8 cellular contexts compared by ENCODE assay signal in genomic region chr2:33497177-33497787, GRCh38. TPM values are rescaled to one million over a fixed set of nuclear protein-coding genes. Genes with fewer than 3 reads are reported as not detected.
DNase-seq lines count a peak whose midpoint lies in the region; ATAC-seq and TF ChIP-seq lines count a peak whose summit lies in the region.

No MANE protein-coding gene starts in this region.

- H3K36me3 ChIP-seq in KMS-11 (ENCODE audit: insufficient read depth) (no peaks in the 10 kb centered on the region), heart right ventricle (no peaks in the 10 kb centered on the region), left ventricle myocardium inferior (no peaks in the 10 kb centered on the region)

- H2AFZ ChIP-seq in KMS-11 (ENCODE audit: low read depth) = no peak overlapping the region

- H3K36me3 Mint-ChIP-seq in effector memory CD8-positive, alpha-beta T cell (ENCODE audit: insufficient read depth) = peaks cover 3% of the 10 kb centered on the region

- H3K4me3 ChIP-seq in KMS-11 (IDR thresholded peaks at IDR 0.05; ENCODE audit: insufficient read depth, low read depth, low read length) (no peak overlapping the region), heart right ventricle (no peak overlapping the region), left ventricle myocardium inferior (no peak overlapping the region)

- WGBS in heart right ventricle, 2 donors = 90% methylated on average over 1 of the region's 1 CpG

- H3K4me2 ChIP-seq in KMS-11 = peak overlapping the region; percentile 99

- H3K27me3 ChIP-seq in KMS-11 (ENCODE audit: insufficient read depth, low read depth) (no peaks in the 10 kb centered on the region), heart right ventricle (no peaks in the 10 kb centered on the region), left ventricle myocardium inferior (ENCODE audit: low read depth) (no peaks in the 10 kb centered on the region)

- DNase-seq in effector memory CD8-positive, alpha-beta T cell = no peak
- DNase-seq in NCI-H1930 (lab: John Stamatoyannopoulos, UW) (no peak), heart right ventricle (no peak), left ventricle myocardium inferior (no peak)
- no peak for DNase-seq in stimulated activated naive CD4-positive, alpha-beta T cell treated with Interleukin-2 at 50 U/mL for 16 hours (lab: John Stamatoyannopoulos, UW)

- intact Hi-C loops in heart right ventricle (cut with DNase I) (no loop called here), left ventricle myocardium inferior (cut with micrococcal nuclease) (no loop called here)

- H3K9me3 ChIP-seq in heart right ventricle (no peaks in the 10 kb centered on the region), left ventricle myocardium inferior (replicated peaks) (no peaks in the 10 kb centered on the region)

- peak overlapping the region in 1 of 2 donors; percentile 81 for H3K27ac Mint-ChIP-seq in effector memory CD8-positive, alpha-beta T cell

- no peak for TF ChIP-seq CTCF in KMS-11 (conservative IDR thresholded peaks at IDR 0.05; ENCODE audit: low read depth, low read length)
- TF ChIP-seq CTCF in heart right ventricle (IDR thresholded peaks at IDR 0.05) = no peak
- no peak for TF ChIP-seq CTCF in left ventricle myocardium inferior (IDR thresholded peaks at IDR 0.05; ENCODE audit: borderline replicate concordance)

- peaks cover 95% of the 10 kb centered on the region for H3K4me1 ChIP-seq in KMS-11 (ENCODE audit: low read depth, poor library complexity, severe bottlenecking)
- H3K4me1 ChIP-seq in heart right ventricle = peaks cover 0 to 77% (median 58%) of the 10 kb centered on the region in 9 donors
- peaks cover 73% of the 10 kb centered on the region for H3K4me1 ChIP-seq in left ventricle myocardium inferior

- peaks cover 48% of the 10 kb centered on the region for H3K79me2 ChIP-seq in KMS-11 (ENCODE audit: insufficient read depth, low read depth)

- H3K9me3 Mint-ChIP-seq in effector memory CD8-positive, alpha-beta T cell = no peaks in the 10 kb centered on the region

- peak; percentile 44 for ATAC-seq in GM18499 (IDR thresholded peaks at IDR 0.05; ENCODE audit: insufficient read depth, unreplicated experiment)
- peak; percentile 43 for ATAC-seq in GM21723 (IDR thresholded peaks at IDR 0.05; ENCODE audit: unreplicated experiment)
- peak; percentile 91 for ATAC-seq in effector memory CD8-positive, alpha-beta T cell (replicated peaks)
- ATAC-seq in heart right ventricle = no peak

- no peaks in the 10 kb centered on the region for H4K20me1 ChIP-seq in KMS-11 (ENCODE audit: insufficient read depth)

- peak overlapping the region; percentile 45 for H3K9ac ChIP-seq in KMS-11

- peaks cover 22 to 36% of the 10 kb centered on the region in 2 donors for H3K4me1 Mint-ChIP-seq in effector memory CD8-positive, alpha-beta T cell (ENCODE audit: low read depth in 2 of 2)

- H3K27me3 Mint-ChIP-seq in effector memory CD8-positive, alpha-beta T cell = peaks cover 5 to 15% of the 10 kb centered on the region in 2 donors

- H3K4me3 Mint-ChIP-seq in effector memory CD8-positive, alpha-beta T cell = peak overlapping the region; percentile 9 to 19

- H3K27ac ChIP-seq in KMS-11 = peak overlapping the region; percentile 96
- no peak overlapping the region for H3K27ac ChIP-seq in heart right ventricle
- H3K27ac ChIP-seq in left ventricle myocardium inferior (replicated peaks) = no peak overlapping the region

RNA-seq across cellular contexts. Expression of gene RASGRP3, which starts 20.8 kb away (rescaled TPM):
- total RNA-seq in heart right ventricle = 10 to 100 TPM; 46.9 to 77.4 (median 66.4) TPM
- polyA plus RNA-seq in heart right ventricle = 10 to 100 TPM; 14.9 to 22.4 TPM
- 69.2 TPM for total RNA-seq in left ventricle myocardium inferior

Comparison
In these comparisons a context has a peak if more than half of its experiments do, and no peak if none do; other contexts are left out.
1. ATAC-seq: peak in GM18499 (single experiment), GM21723 (single experiment) and effector memory CD8-positive, alpha-beta T cell (single experiment); none in heart right ventricle (0 of 8).